Comparison of ENCODE assay signal across 1 cellular context in the genomic region with DNA sequence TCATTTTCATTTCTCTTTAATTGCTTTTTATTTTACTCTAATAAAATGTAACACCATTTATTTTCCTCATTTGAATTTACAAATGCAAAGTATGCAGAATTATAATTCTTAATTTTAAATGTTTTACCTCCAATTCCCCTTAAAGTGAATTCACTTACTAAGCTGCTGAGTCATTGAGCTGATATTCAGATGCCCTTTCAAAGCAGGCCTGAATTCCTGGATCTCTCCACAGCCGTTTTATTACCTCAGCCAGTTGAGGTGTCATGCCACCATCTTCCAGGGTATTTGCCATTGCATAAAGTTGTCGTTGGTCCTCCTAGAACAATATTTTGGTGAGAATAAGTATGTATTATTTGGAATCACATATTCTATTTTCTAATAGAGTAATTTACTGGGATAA.
TF ChIP-seq lines count a peak whose summit lies in the region.

No MANE protein-coding gene starts in this region.

TF ChIP-seq in HCT116, 20 proteins besides CTCF, POLR2A, EP300 and RAD21 (continued from another document):
- TF ChIP-seq, protein P1, sequence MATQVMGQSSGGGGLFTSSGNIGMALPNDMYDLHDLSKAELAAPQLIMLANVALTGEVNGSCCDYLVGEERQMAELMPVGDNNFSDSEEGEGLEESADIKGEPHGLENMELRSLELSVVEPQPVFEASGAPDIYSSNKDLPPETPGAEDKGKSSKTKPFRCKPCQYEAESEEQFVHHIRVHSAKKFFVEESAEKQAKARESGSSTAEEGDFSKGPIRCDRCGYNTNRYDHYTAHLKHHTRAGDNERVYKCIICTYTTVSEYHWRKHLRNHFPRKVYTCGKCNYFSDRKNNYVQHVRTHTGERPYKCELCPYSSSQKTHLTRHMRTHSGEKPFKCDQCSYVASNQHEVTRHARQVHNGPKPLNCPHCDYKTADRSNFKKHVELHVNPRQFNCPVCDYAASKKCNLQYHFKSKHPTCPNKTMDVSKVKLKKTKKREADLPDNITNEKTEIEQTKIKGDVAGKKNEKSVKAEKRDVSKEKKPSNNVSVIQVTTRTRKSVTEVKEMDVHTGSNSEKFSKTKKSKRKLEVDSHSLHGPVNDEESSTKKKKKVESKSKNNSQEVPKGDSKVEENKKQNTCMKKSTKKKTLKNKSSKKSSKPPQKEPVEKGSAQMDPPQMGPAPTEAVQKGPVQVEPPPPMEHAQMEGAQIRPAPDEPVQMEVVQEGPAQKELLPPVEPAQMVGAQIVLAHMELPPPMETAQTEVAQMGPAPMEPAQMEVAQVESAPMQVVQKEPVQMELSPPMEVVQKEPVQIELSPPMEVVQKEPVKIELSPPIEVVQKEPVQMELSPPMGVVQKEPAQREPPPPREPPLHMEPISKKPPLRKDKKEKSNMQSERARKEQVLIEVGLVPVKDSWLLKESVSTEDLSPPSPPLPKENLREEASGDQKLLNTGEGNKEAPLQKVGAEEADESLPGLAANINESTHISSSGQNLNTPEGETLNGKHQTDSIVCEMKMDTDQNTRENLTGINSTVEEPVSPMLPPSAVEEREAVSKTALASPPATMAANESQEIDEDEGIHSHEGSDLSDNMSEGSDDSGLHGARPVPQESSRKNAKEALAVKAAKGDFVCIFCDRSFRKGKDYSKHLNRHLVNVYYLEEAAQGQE (IDR thresholded peaks at IDR 0.05; ENCODE audit: low read depth): no peak
- TF ChIP-seq YY1 (IDR thresholded peaks at IDR 0.05; ENCODE audit: extremely low read depth, insufficient replicate concordance, low read depth, low read length) (no peak), ZFX (IDR thresholded peaks at IDR 0.05) (no peak)
TF ChIP-seq in HCT116: peak in this region for 3.
